1 cellular context compared by ENCODE assay signal in the genomic region with DNA sequence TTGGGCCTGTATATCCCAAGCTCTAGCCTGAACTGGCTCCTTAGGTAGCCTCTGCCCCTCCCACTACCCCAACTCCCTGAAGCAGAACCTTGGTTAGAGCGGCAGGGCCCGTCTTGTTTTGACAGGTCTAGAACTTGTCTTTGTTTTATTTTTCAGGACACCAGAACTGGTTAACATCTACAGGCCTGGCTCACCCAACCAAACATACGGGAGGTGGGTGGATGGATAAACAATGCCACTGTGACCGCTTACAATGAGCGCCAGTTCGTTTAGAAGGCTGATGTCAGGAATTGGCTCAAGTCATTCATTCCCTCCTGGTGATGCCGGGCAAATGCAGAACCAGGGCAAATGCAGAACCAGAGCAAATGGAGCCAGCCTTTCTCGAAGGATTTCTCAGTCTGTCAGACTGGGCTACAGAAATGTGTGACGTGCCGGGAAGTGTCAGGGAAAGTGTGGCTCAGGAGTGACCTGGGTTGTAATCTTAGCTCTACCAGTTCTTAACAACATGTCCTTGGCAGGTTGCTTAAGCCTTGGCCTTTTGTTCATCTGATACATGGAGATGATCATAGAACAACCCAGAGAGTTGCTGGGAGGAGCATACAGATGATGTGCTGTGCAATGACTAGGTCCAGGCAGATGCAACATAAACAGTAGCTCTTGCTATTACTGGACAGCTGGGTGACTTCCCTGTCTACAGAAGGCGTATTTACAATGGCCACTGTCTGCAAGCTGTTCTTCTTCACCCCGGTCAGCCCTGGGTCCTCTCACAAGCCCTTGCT.
TF ChIP-seq lines count a peak whose summit lies in the region.

No MANE protein-coding gene starts in this region.

TF ChIP-seq in SK-N-SH, 30 proteins besides CTCF, POLR2A, EP300 and RAD21 (continued from another document):
- TF ChIP-seq, protein P1, sequence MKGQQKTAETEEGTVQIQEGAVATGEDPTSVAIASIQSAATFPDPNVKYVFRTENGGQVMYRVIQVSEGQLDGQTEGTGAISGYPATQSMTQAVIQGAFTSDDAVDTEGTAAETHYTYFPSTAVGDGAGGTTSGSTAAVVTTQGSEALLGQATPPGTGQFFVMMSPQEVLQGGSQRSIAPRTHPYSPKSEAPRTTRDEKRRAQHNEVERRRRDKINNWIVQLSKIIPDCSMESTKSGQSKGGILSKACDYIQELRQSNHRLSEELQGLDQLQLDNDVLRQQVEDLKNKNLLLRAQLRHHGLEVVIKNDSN (IDR thresholded peaks at IDR 0.05; ENCODE audit: borderline replicate concordance, low read depth) = no peak
- TF ChIP-seq TAF1 (IDR thresholded peaks at IDR 0.05; ENCODE audit: borderline replicate concordance, low read depth, low read length) (no peak), FOSL2 (IDR thresholded peaks at IDR 0.05; ENCODE audit: borderline replicate concordance, low read depth) (no peak), TEAD4 (IDR thresholded peaks at IDR 0.05; ENCODE audit: borderline replicate concordance, insufficient read depth) (no peak), ELF1 (IDR thresholded peaks at IDR 0.05) (no peak), MXI1 (IDR thresholded peaks at IDR 0.05; ENCODE audit: low read depth, low read length) (no peak)
- TF ChIP-seq, protein P2, sequence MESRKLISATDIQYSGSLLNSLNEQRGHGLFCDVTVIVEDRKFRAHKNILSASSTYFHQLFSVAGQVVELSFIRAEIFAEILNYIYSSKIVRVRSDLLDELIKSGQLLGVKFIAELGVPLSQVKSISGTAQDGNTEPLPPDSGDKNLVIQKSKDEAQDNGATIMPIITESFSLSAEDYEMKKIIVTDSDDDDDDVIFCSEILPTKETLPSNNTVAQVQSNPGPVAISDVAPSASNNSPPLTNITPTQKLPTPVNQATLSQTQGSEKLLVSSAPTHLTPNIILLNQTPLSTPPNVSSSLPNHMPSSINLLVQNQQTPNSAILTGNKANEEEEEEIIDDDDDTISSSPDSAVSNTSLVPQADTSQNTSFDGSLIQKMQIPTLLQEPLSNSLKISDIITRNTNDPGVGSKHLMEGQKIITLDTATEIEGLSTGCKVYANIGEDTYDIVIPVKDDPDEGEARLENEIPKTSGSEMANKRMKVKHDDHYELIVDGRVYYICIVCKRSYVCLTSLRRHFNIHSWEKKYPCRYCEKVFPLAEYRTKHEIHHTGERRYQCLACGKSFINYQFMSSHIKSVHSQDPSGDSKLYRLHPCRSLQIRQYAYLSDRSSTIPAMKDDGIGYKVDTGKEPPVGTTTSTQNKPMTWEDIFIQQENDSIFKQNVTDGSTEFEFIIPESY (IDR thresholded peaks at IDR 0.05; ENCODE audit: borderline replicate concordance, low read depth) = no peak
